Comparison of ENCODE assay signal across 32 cellular contexts in the genomic region with DNA sequence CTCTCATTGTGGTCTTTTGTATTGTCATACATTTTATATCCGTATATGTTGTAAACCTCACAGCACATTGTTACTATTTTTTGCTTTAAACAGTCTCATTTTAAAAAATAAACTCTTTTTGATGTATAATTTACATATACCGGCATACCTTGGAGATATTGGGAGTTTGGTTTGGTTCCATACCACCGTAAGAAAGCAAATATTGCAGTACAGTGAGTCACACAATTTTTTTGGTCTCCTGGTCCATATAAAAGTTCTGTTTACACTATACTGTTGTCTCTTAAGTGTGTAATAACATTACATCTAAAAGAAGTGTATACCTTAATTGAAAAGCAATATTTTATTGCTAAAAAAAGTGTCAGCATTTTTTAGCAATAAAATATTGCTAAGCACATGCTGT.
"Had no signal": no experiment of that assay in that cellular context is flagged by ENCODE, and none has a peak within 500 bp of the region (broad histone marks: within the 10 kb centered on the region; RNA-seq: fewer than 3 reads in every experiment).

No MANE protein-coding gene starts in this region.

- H3K9me3 ChIP-seq: body of pancreas had no signal

- DNase-seq: activated B cell treated with CpG ODN at 0.5 μM for 24 hours; activated CD4-positive, alpha-beta memory T cell treated with anti-CD3 and anti-CD28 coated beads for 36 hours; activated CD4-positive, alpha-beta T cell treated with anti-CD3 and anti-CD28 coated beads for 4 hours; activated CD4-positive, alpha-beta T cell treated with anti-CD3 and anti-CD28 coated beads, Interleukin-2, amount 10 ng/mL, durations not matched to agents 24 days and 14 days; activated CD4-positive, alpha-beta T cell treated with anti-CD3 and anti-CD28 coated beads, Interleukin-2, amount 50 U/mL, for 1 hour; activated CD4-positive, alpha-beta T cell treated with anti-CD3 and anti-CD28 coated beads, Interleukin-2, amount 50 U/mL, for 4 hours; activated CD4-positive, CD25-positive, alpha-beta regulatory T cell treated with anti-CD3 and anti-CD28 coated beads, Interleukin-2, amount 50 U/mL, for 72 hours; activated CD8-positive, alpha-beta memory T cell treated with anti-CD3 and anti-CD28 coated beads, Interleukin-2, amount 50 U/mL, for 4 hours; activated CD8-positive, alpha-beta T cell treated with anti-CD3 and anti-CD28 coated beads for 36 hours; activated effector memory CD4-positive, alpha-beta T cell treated with anti-CD3 and anti-CD28 coated beads, Interleukin-2, amount 50 U/mL, for 16 hours; activated gamma-delta T cell treated with Interleukin-2 at 50 U/mL for 16 hours; activated naive CD4-positive, alpha-beta T cell; activated naive CD4-positive, alpha-beta T cell treated with anti-CD3 and anti-CD28 coated beads for 36 hours; activated naive CD4-positive, alpha-beta T cell treated with anti-CD3 and anti-CD28 coated beads, Interleukin-2, amount 50 U/mL, for 16 hours; activated naive CD8-positive, alpha-beta T cell treated with anti-CD3 and anti-CD28 coated beads for 36 hours; activated T-cell treated with anti-CD3 and anti-CD28 coated beads for 4 hours; activated T-cell treated with anti-CD3 and anti-CD28 coated beads, Interleukin-2, amount 50 U/mL, for 1 hour; activated T-cell treated with anti-CD3 and anti-CD28 coated beads, Interleukin-2, amount 50 U/mL, for 4 hours; activated T-cell treated with anti-CD3 and anti-CD28 coated beads, Interleukin-2, amount 50 U/mL, for 72 hours; adrenal gland; amniotic stem cell; aorta; body of pancreas; brain microvascular endothelial cell; central memory CD4-positive, alpha-beta T cell; T-helper 2 cell; T-helper 9 cell had no signal

- H3K4me1 ChIP-seq: breast epithelium had no signal

- H3K27ac ChIP-seq: adrenal gland, body of pancreas, brain microvascular endothelial cell, breast epithelium, VCaP had no signal

- H3K4me3 ChIP-seq: adrenal gland, body of pancreas, breast epithelium had no signal

- ATAC-seq: activated CD8-positive, alpha-beta T cell treated with anti-CD3 and anti-CD28 coated beads for 36 hours; activated naive CD4-positive, alpha-beta T cell treated with anti-CD3 and anti-CD28 coated beads, Interleukin-2, amount 50 U/mL, for 72 hours; activated T-cell treated with anti-CD3 and anti-CD28 coated beads, Interleukin-2, amount 50 U/mL, for 4 hours; activated T-cell treated with anti-CD3 and anti-CD28 coated beads, Interleukin-2, amount 50 U/mL, for 72 hours; activated T-helper 17 cell treated with anti-CD3 and anti-CD28 coated beads, Interleukin-2, amount 50 U/mL, for 72 hours; body of pancreas had no signal

- FAIRE-seq: TTC549 had no signal
